In the genomic region with DNA sequence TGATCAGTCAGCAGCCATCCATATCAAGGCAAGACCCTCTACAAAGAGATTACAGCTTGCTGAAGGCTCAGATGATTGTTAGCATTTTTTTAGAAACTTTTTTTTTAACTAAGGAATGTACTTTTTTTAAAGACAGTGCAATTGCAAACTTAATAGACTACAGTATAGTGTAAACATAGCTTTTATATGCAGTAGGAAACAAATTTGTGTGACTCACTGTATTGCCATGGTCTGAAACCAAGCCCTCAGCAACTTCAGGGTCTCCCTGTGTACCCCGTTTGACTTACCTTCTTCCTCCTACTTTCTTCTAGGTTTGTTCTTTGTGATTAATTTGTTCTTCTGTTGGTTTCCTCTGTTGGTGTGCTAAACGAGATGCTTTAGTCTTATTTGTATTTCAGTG, we compare ENCODE assay signal across 25 cellular contexts.
A peak's percentile ranks its signal among the peaks of the same experiment; 100 is the strongest.
DNase-seq lines count a peak whose midpoint lies in the region; ATAC-seq, FAIRE-seq and TF ChIP-seq lines count a peak whose summit lies in the region.
"Had no signal": no experiment of that assay in that cellular context is flagged by ENCODE, and none has a peak within 500 bp of the region (broad histone marks: within the 10 kb centered on the region; RNA-seq: fewer than 3 reads in every experiment).

No MANE protein-coding gene starts in this region.

- peak overlapping the region; percentile 27; the same call in 1 of the 2 replicates for H4K91ac ChIP-seq in IMR-90 (ENCODE audit: insufficient read depth, low read depth, low read length)

- FAIRE-seq in astrocyte (lab: Jason Lieb, UNC): no peak
- FAIRE-seq: A549, GM12891 had no signal

- peak overlapping the region; percentile 48; the same call in 1 of the 2 replicates for H3K4ac ChIP-seq in IMR-90 (ENCODE audit: low read depth, low read length)

- peak overlapping the region; percentile 67; the same call in 1 of the 2 replicates for H3K14ac ChIP-seq in IMR-90 (replicated peaks; ENCODE audit: low read depth, low read length)

- H3K9me3 ChIP-seq in IMR-90 (ENCODE audit: control insufficient read depth, insufficient read depth, low read length): no peaks in the 10 kb centered on the region
- no peaks in the 10 kb centered on the region for H3K9me3 ChIP-seq in astrocyte (ENCODE audit: insufficient read depth, low read depth, low read length)
- H3K9me3 ChIP-seq: A549, Caco-2 had no signal

- POLR2A ChIA-PET in IMR-90 (lab: Charles Lee; ENCODE audit: unreplicated experiment): no interaction called here

- peaks cover 7% of the 10 kb centered on the region for H3K4me1 ChIP-seq in IMR-90 (ENCODE audit: control insufficient read depth, insufficient read depth, low read length)
- H3K4me1 ChIP-seq in astrocyte (ENCODE audit: insufficient read depth, low read length): peaks cover 23% of the 10 kb centered on the region
- H3K4me1 ChIP-seq: A549, Caco-2 had no signal

- H3K79me2 ChIP-seq in astrocyte (ENCODE audit: insufficient read depth, low read length): peaks cover 78% of the 10 kb centered on the region

- peak; percentile 87 for ATAC-seq in IMR-90 (ENCODE audit: low read depth)
- no peak for ATAC-seq in GM21576 (IDR thresholded peaks at IDR 0.05; ENCODE audit: unreplicated experiment)
- no peak for ATAC-seq in HG02623 (IDR thresholded peaks at IDR 0.05; ENCODE audit: unreplicated experiment)
- ATAC-seq: A549; CD8-positive, alpha-beta T cell; Panc1 had no signal

- H3K18ac ChIP-seq in IMR-90 (ENCODE audit: low read depth, low read length): no peak overlapping the region

- no peak overlapping the region for H3K23ac ChIP-seq in IMR-90 (ENCODE audit: low read depth, low read length)

- BruUV-seq in IMR-90 (replicated peaks; lab: Mats Ljungman, UMichigan): no TSS peak

- H2AK5ac ChIP-seq in IMR-90 (ENCODE audit: low read depth, low read length): no peak overlapping the region

- H3K4me2 ChIP-seq in IMR-90 (ENCODE audit: low read depth, low read length) (peak overlapping the region; percentile 51; the same call in 1 of the 2 replicates), astrocyte (ENCODE audit: low read length) (peak overlapping the region; percentile 76)
- H3K4me2 ChIP-seq: A549 had no signal

- no CpG with 5 or more reads among the region's 2 CpGs for WGBS in IMR-90 (ENCODE audit: extremely low coverage in 2 of 2, insufficient read length in 1 of 2), 2 experiments

- no peak overlapping the region for H3K4me3 ChIP-seq in IMR-90 (ENCODE audit: insufficient read depth, low read depth, low read length)
- H3K4me3 ChIP-seq in astrocyte (ENCODE audit: insufficient read depth, low read depth, low read length): no peak overlapping the region
- H3K4me3 ChIP-seq: A549, SK-N-MC had no signal

- no peak overlapping the region for H4K5ac ChIP-seq in IMR-90 (ENCODE audit: low read depth, low read length)

- H3K4me1 Mint-ChIP-seq in astrocyte (ENCODE audit: low read depth, unreplicated experiment): peaks cover 34% of the 10 kb centered on the region
- H3K4me1 Mint-ChIP-seq in nephron progenitor cell: peaks cover 52% of the 10 kb centered on the region

- H3K27me3 Mint-ChIP-seq in astrocyte (ENCODE audit: low read depth, unreplicated experiment) (no peaks in the 10 kb centered on the region), nephron progenitor cell (ENCODE audit: low read depth, poor library complexity) (no peaks in the 10 kb centered on the region)

- peak overlapping the region; percentile 33; the same call in 1 of the 2 replicates for H2BK120ac ChIP-seq in IMR-90 (ENCODE audit: low read depth, low read length)

- no peak for TF ChIP-seq RAD21 in IMR-90 (IDR thresholded peaks at IDR 0.05; ENCODE audit: low read length)

- peak; percentile 52 for DNase-seq in IMR-90
- no peak for DNase-seq in astrocyte (ENCODE audit: low read depth)
- DNase-seq in fibroblast of peridontal ligament (ENCODE audit: extremely low read depth): peak; percentile 48
- DNase-seq in hypothalamus (lab: John Stamatoyannopoulos, UW): no peak
- DNase-seq in nephron progenitor cell: no peak
- DNase-seq: AML-193; Caco-2; CD8-positive, alpha-beta T cell; GF-D8; H7; HFFc6; NCI-H1048; NCI-H1417; NCI-H1694; NCI-H2029 treated with DMSO at 0.1 percent for 48 hours; NCI-H526 treated with DMSO at 0.1 percent for 48 hours; SHP77 had no signal

- no peak overlapping the region for H2BK20ac ChIP-seq in IMR-90 (ENCODE audit: low read depth, low read length)

- H3K36me3 ChIP-seq in IMR-90 (ENCODE audit: control insufficient read depth, insufficient read depth, low read length) (peaks cover 10% of the 10 kb centered on the region), astrocyte (ENCODE audit: insufficient read depth, low read length) (no peaks in the 10 kb centered on the region)

- H3K9ac ChIP-seq in IMR-90 (ENCODE audit: low read depth, low read length) (no peak overlapping the region), astrocyte (ENCODE audit: low read length) (peak overlapping the region; percentile 85)

- H4K8ac ChIP-seq in IMR-90 (ENCODE audit: low read depth in 2 of 2, low read length in 2 of 2): no peak overlapping the region

- H3K36me3 Mint-ChIP-seq in astrocyte (ENCODE audit: low read depth, unreplicated experiment) (peaks cover 24% of the 10 kb centered on the region), nephron progenitor cell (ENCODE audit: low read depth) (peaks cover 50% of the 10 kb centered on the region)

- no peak overlapping the region for H3K4me3 Mint-ChIP-seq in astrocyte (ENCODE audit: unreplicated experiment)
- no peak overlapping the region for H3K4me3 Mint-ChIP-seq in nephron progenitor cell
- H3K4me3 Mint-ChIP-seq: CD8-positive, alpha-beta T cell; HFFc6 had no signal

- no peak overlapping the region for H2BK5ac ChIP-seq in IMR-90 (ENCODE audit: low read depth, low read length, poor library complexity, severe bottlenecking)

- no peak overlapping the region for H2BK15ac ChIP-seq in IMR-90 (ENCODE audit: low read depth, low read length)

- no peak overlapping the region for H2AK9ac ChIP-seq in IMR-90 (replicated peaks; ENCODE audit: low read depth, low read length, poor library complexity)

- no peaks in the 10 kb centered on the region for H3K27me3 ChIP-seq in IMR-90 (ENCODE audit: control insufficient read depth, insufficient read depth, low read length)
- H3K27me3 ChIP-seq in astrocyte (ENCODE audit: insufficient read depth, low read length): no peaks in the 10 kb centered on the region

- H3K9me1 ChIP-seq in IMR-90 (ENCODE audit: insufficient read depth, low read length): peaks cover 25% of the 10 kb centered on the region; the same call in 1 of the 2 replicates

- no peak for TF ChIP-seq CTCF in IMR-90 (conservative IDR thresholded peaks at IDR 0.05; ENCODE audit: low read depth, low read length)
- no peak for TF ChIP-seq CTCF in astrocyte (IDR thresholded peaks at IDR 0.05; ENCODE audit: insufficient read depth, low read depth, low read length)
- TF ChIP-seq CTCF in nephron progenitor cell (IDR thresholded peaks at IDR 0.05): no peak

- TF ChIP-seq POLR2A in IMR-90 (IDR thresholded peaks at IDR 0.05; ENCODE audit: low read depth, low read length): no peak

- no peak overlapping the region for H3K56ac ChIP-seq in IMR-90 (ENCODE audit: extremely low read depth, insufficient read depth, low read length)

- dilution Hi-C loops in IMR-90 (cut with HindIII; ENCODE audit: low sequenced_read_pairs, unreplicated experiment): no loop called here

- in situ Hi-C loops in IMR-90 (cut with MboI; ENCODE audit: low sequenced_read_pairs): no loop called here

- no peak overlapping the region for H2AFZ ChIP-seq in IMR-90 (replicated peaks; ENCODE audit: low read length, poor library complexity)
- H2AFZ ChIP-seq in astrocyte (ENCODE audit: low read depth, low read length): no peak overlapping the region

- H4K20me1 ChIP-seq in IMR-90 (ENCODE audit: insufficient read depth, low read length) (peaks cover 25% of the 10 kb centered on the region; the same call in 1 of the 2 replicates), astrocyte (ENCODE audit: insufficient read depth, low read length) (peaks cover 61% of the 10 kb centered on the region)

- intact Hi-C loops in IMR-90 (cut with micrococcal nuclease): no loop called here

- peaks cover 47 to 85% of the 10 kb centered on the region in 2 experiments for H3K79me1 ChIP-seq in IMR-90 (ENCODE audit: low read depth in 1 of 2, low read length in 2 of 2)

- no peak overlapping the region; the same call in 1 of the 2 replicates for H3K27ac ChIP-seq in IMR-90 (ENCODE audit: insufficient read depth, low read length)
- H3K27ac ChIP-seq in astrocyte (ENCODE audit: low read depth, low read length): peak overlapping the region; percentile 95
- H3K27ac ChIP-seq: A549, C4-2B, RWPE1, SK-N-MC had no signal

- H3K27ac Mint-ChIP-seq in astrocyte (ENCODE audit: unreplicated experiment) (no peak overlapping the region), nephron progenitor cell (no peak overlapping the region)
- H3K27ac Mint-ChIP-seq: CD8-positive, alpha-beta T cell; HFFc6 had no signal

- H3K9me3 Mint-ChIP-seq in astrocyte (ENCODE audit: unreplicated experiment): no peaks in the 10 kb centered on the region
- H3K9me3 Mint-ChIP-seq in nephron progenitor cell: no peaks in the 10 kb centered on the region
- H3K9me3 Mint-ChIP-seq: CD8-positive, alpha-beta T cell; HFFc6 had no signal

- CTCF ChIA-PET in IMR-90 (lab: Yijun Ruan, JAX): interaction anchor here (0.6 kb wide), 1 partner anchor 632 kb away, joined by 3 read pairs; no protein-coding TSS in a partner anchor

TF ChIP-seq in IMR-90, 13 proteins besides CTCF, POLR2A, EP300 and RAD21:
- TF ChIP-seq MAZ (IDR thresholded peaks at IDR 0.05; ENCODE audit: borderline replicate concordance, low read depth, low read length): no peak
- TF ChIP-seq, protein P1, sequence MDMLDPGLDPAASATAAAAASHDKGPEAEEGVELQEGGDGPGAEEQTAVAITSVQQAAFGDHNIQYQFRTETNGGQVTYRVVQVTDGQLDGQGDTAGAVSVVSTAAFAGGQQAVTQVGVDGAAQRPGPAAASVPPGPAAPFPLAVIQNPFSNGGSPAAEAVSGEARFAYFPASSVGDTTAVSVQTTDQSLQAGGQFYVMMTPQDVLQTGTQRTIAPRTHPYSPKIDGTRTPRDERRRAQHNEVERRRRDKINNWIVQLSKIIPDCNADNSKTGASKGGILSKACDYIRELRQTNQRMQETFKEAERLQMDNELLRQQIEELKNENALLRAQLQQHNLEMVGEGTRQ (IDR thresholded peaks at IDR 0.05; ENCODE audit: low read depth, low read length): no peak
- TF ChIP-seq, protein P2, sequence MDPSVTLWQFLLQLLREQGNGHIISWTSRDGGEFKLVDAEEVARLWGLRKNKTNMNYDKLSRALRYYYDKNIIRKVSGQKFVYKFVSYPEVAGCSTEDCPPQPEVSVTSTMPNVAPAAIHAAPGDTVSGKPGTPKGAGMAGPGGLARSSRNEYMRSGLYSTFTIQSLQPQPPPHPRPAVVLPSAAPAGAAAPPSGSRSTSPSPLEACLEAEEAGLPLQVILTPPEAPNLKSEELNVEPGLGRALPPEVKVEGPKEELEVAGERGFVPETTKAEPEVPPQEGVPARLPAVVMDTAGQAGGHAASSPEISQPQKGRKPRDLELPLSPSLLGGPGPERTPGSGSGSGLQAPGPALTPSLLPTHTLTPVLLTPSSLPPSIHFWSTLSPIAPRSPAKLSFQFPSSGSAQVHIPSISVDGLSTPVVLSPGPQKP (IDR thresholded peaks at IDR 0.05; ENCODE audit: borderline replicate concordance, low read depth, low read length): no peak
- no peak; the same call in 1 of the 2 replicates for TF ChIP-seq FOS (IDR thresholded peaks at IDR 0.05; ENCODE audit: low read depth, low read length)
- TF ChIP-seq MXI1 (IDR thresholded peaks at IDR 0.05; ENCODE audit: borderline replicate concordance, low read depth, low read length): no peak

Comparison
In these comparisons a context has a peak if more than half of its experiments do, and no peak if none do; other contexts are left out.
1. DNase-seq: peak in IMR-90 (single experiment) and fibroblast of peridontal ligament (single experiment); none in astrocyte (single experiment), hypothalamus (0 of 51) and nephron progenitor cell (single experiment).